8 cellular contexts compared by ENCODE assay signal in genomic region chr15:64775551-64776401, GRCh38. TPM values are rescaled to one million over a fixed set of nuclear protein-coding genes. Genes with fewer than 3 reads are reported as not detected.
DNase-seq lines count a peak whose midpoint lies in the region; ATAC-seq and TF ChIP-seq lines count a peak whose summit lies in the region.

RBPMS2 (minus strand) TSS chr15:64775589; CDS start chr15:64775319, 270 bp downstream.

- H3K27me3 ChIP-seq in MM.1S (replicated peaks; ENCODE audit: insufficient read depth, low read length) (peaks cover 20% of the 10 kb centered on the region), duodenal mucosa (ENCODE audit: control insufficient read depth in 1 of 2, insufficient read depth in 2 of 2, low read length in 2 of 2) (peaks cover 18 to 47% of the 10 kb centered on the region in 2 donors), muscle layer of colon (ENCODE audit: control insufficient read depth in 1 of 2, insufficient read depth in 2 of 2, low read length in 2 of 2) (no peaks in the 10 kb centered on the region)

- H3K9ac ChIP-seq in MM.1S (ENCODE audit: low read length), result no peak within 1 kb of the TSS
- H3K9ac ChIP-seq in duodenal mucosa (ENCODE audit: low read depth in 1 of 2, low read length in 2 of 2), result peak within 1 kb of the TSS in 1 of 2 donors; percentile 4
- H3K9ac ChIP-seq in muscle layer of colon (ENCODE audit: low read length), result peak within 1 kb of the TSS; percentile 97

- H3K4me2 ChIP-seq in MM.1S (ENCODE audit: low read depth, low read length), result peak within 1 kb of the TSS; percentile 37; the same call in 1 of the 2 replicates

- no peaks in the 10 kb centered on the region for H3K79me2 ChIP-seq in MM.1S (ENCODE audit: low read length)

- H3K36me3 ChIP-seq in MM.1S (replicated peaks; ENCODE audit: insufficient read depth, low read length), result no peaks in the 10 kb centered on the region
- no peaks in the 10 kb centered on the region for H3K36me3 ChIP-seq in duodenal mucosa (ENCODE audit: control insufficient read depth in 1 of 2, insufficient read depth in 2 of 2, low read length in 2 of 2)
- no peaks in the 10 kb centered on the region for H3K36me3 ChIP-seq in muscle layer of colon (ENCODE audit: insufficient read depth, low read length)

- peaks cover 13% of the 10 kb centered on the region for H3K36me3 Mint-ChIP-seq in Calu3 (ENCODE audit: insufficient read depth, unreplicated experiment)

- H4K20me1 ChIP-seq in MM.1S (ENCODE audit: insufficient read depth, low read length), result no peaks in the 10 kb centered on the region

- TF ChIP-seq CTCF in Calu3 (IDR thresholded peaks at IDR 0.05; ENCODE audit: unreplicated experiment) (no peak), MM.1S (IDR thresholded peaks at IDR 0.05; ENCODE audit: low read length) (no peak)

- no TSS peak for BruUV-seq in Calu3 (replicated peaks; lab: Mats Ljungman, UMichigan)

- ATAC-seq in GM21423 (IDR thresholded peaks at IDR 0.05; ENCODE audit: unreplicated experiment) (no peak), GM18519 (IDR thresholded peaks at IDR 0.05; ENCODE audit: low FRiP score, unreplicated experiment) (no peak)

- H3K27ac ChIP-seq in MM.1S (ENCODE audit: low read length), result no peak within 1 kb of the TSS
- H3K27ac ChIP-seq in duodenal mucosa (ENCODE audit: low read depth, low read length), result peak within 1 kb of the TSS; percentile 32
- H3K27ac ChIP-seq in muscle layer of colon (ENCODE audit: low read depth, low read length), result peak within 1 kb of the TSS; percentile 97

- H3K4me3 Mint-ChIP-seq in Calu3 (ENCODE audit: low read depth, unreplicated experiment), result peak within 1 kb of the TSS; percentile 72

- no peaks in the 10 kb centered on the region for H3K9me2 ChIP-seq in MM.1S (replicated peaks; ENCODE audit: insufficient read depth, low read length)

- H3K27me3 Mint-ChIP-seq in Calu3 (ENCODE audit: unreplicated experiment), result peaks cover 89% of the 10 kb centered on the region

- H3K4me3 ChIP-seq in MM.1S (ENCODE audit: low read length), result peak within 1 kb of the TSS; percentile 22; the same call in 1 of the 2 replicates
- peak within 1 kb of the TSS; percentile 43 to 54 for H3K4me3 ChIP-seq in duodenal mucosa (ENCODE audit: low read depth in 1 of 2, low read length in 2 of 2)
- H3K4me3 ChIP-seq in muscle layer of colon (ENCODE audit: low read depth in 1 of 2, low read length in 2 of 2), result peak within 1 kb of the TSS; percentile 74 to 90

- H3F3A ChIP-seq in MM.1S (ENCODE audit: insufficient read depth, low read length), result no peaks in the 10 kb centered on the region

- intact Hi-C loops in Calu3 (cut with micrococcal nuclease; ENCODE audit: unreplicated experiment), result no loop called here

- H3K9me3 ChIP-seq in MM.1S (replicated peaks; ENCODE audit: insufficient read depth, low read length), result no peaks in the 10 kb centered on the region
- no peaks in the 10 kb centered on the region for H3K9me3 ChIP-seq in duodenal mucosa (ENCODE audit: control insufficient read depth in 1 of 2, low read length in 2 of 2)
- no peaks in the 10 kb centered on the region for H3K9me3 ChIP-seq in muscle layer of colon (ENCODE audit: low read length)

- no peaks in the 10 kb centered on the region for H3K9me3 Mint-ChIP-seq in Calu3 (ENCODE audit: low read depth, unreplicated experiment)

- H3K27ac Mint-ChIP-seq in Calu3 (ENCODE audit: unreplicated experiment), result peak within 1 kb of the TSS; percentile 52

- H3K4me1 Mint-ChIP-seq in Calu3 (ENCODE audit: low read depth, unreplicated experiment), result no peaks in the 10 kb centered on the region

- no peaks in the 10 kb centered on the region for H3K4me1 ChIP-seq in MM.1S (ENCODE audit: low read length)
- no peaks in the 10 kb centered on the region for H3K4me1 ChIP-seq in duodenal mucosa (ENCODE audit: control insufficient read depth in 1 of 2, insufficient read depth in 2 of 2, low read length in 2 of 2)
- H3K4me1 ChIP-seq in muscle layer of colon (ENCODE audit: insufficient read depth, low read length), result peaks cover 28% of the 10 kb centered on the region

- no peak within 1 kb of the TSS for H2AFZ ChIP-seq in MM.1S (ENCODE audit: low read length)

- CTCF ChIA-PET in Calu3 (lab: Charles Lee), result no interaction called here

- DNase-seq in Calu3 (peak; percentile 24), MM.1S (no peak), amygdala (lab: John Stamatoyannopoulos, UW) (no peak)
- DNase-seq in central memory CD4-positive, alpha-beta T cell, result no peak

RNA-seq across cellular contexts. Expression of gene RBPMS2, which starts in this region (rescaled TPM):
- total RNA-seq in Calu3 (2022), result 1.4 and 1.6 TPM in 2 replicates

Comparison
In these comparisons a context has a peak if more than half of its experiments do, and no peak if none do; other contexts are left out.
1. H3K4me3 ChIP-seq: peak in every context shown above with its lines; median percentile 82 in muscle layer of colon; 48 in duodenal mucosa; 22 in MM.1S.